19 cellular contexts compared by ENCODE assay signal in the genomic region with DNA sequence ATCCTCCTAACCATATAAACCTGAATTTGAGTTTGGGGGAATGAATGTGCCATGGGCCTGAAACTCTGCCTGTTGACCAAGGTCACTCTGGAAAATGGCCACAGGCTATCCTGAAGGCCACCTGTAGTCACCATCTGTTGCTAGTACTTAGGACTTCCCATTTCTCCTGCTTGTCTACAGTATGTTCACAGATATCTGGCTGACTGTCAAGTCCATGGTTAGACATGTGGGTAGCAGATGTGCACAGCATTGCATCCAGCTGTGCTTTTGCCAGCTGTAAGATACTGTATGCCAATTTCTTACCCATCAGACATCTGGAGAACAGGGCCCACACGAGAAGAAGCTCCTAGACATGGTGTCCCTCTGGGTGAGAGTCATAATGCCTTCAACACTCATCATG.
DNase-seq lines count a peak whose midpoint lies in the region; ATAC-seq and TF ChIP-seq lines count a peak whose summit lies in the region.
"Had no signal": no experiment of that assay in that cellular context is flagged by ENCODE, and none has a peak within 500 bp of the region (broad histone marks: within the 10 kb centered on the region; RNA-seq: fewer than 3 reads in every experiment).

No MANE protein-coding gene starts in this region.

- ATAC-seq in left ventricle myocardium superior (peak; percentile 12), Right ventricle myocardium superior (ENCODE audit: poor library complexity) (no peak), GM18861 (IDR thresholded peaks at IDR 0.05; ENCODE audit: unreplicated experiment) (no peak)
- ATAC-seq: CD8-positive, alpha-beta T cell; Right ventricle myocardium inferior had no signal

- H3K27ac ChIP-seq in uterus = no peak overlapping the region
- H3K27ac ChIP-seq: BLaER1, Peyer's patch had no signal

- H3K27me3 ChIP-seq in uterus = no peaks in the 10 kb centered on the region
- H3K27me3 ChIP-seq: BLaER1, Peyer's patch had no signal

- TF ChIP-seq POLR2A in uterus (IDR thresholded peaks at IDR 0.05) = no peak

- H3K9me3 ChIP-seq in uterus = no peaks in the 10 kb centered on the region
- H3K9me3 ChIP-seq: BLaER1, Peyer's patch had no signal

- intact Hi-C loops in left ventricle myocardium superior (cut with micrococcal nuclease) = no loop called here
- intact Hi-C loops in Right ventricle myocardium superior (cut with DNase I) = no loop called here
- intact Hi-C loops in uterus (cut with DNase I; ENCODE audit: low total_unique reads) = no loop called here

- H3K4me3 ChIP-seq in uterus = no peak overlapping the region
- H3K4me3 ChIP-seq: BLaER1, Peyer's patch had no signal

- no peaks in the 10 kb centered on the region for H3K36me3 ChIP-seq in uterus
- H3K36me3 ChIP-seq: BLaER1, Peyer's patch had no signal

- DNase-seq in left ventricle myocardium superior (no peak), Right ventricle myocardium superior (no peak), NCI-H69 (lab: John Stamatoyannopoulos, UW) (peak; percentile 92), fibroblast of gingiva (ENCODE audit: low read depth) (peak; percentile 41), DMS79 treated with DMSO at 0.1 percent for 48 hours (lab: John Stamatoyannopoulos, UW) (no peak), uterus (no peak), NCI-H748 treated with DMSO at 0.1 percent for 48 hours (lab: John Stamatoyannopoulos, UW) (no peak)
- DNase-seq: CD8-positive, alpha-beta T cell; DND-41; HCEC 1CT; NCI-H1417; NCI-H187; NCI-H2107; NCI-H510A treated with DMSO at 0.1 percent for 48 hours; NK-92 treated with Interleukin-12 subunit alpha and Interleukin-12 subunit beta, amount 100 ng/mL, for 24 hours; Peyer's patch had no signal

- peaks cover 0 to 5% of the 10 kb centered on the region in 2 donors for H3K4me1 ChIP-seq in uterus
- H3K4me1 ChIP-seq: BLaER1, Peyer's patch had no signal

- no peak for TF ChIP-seq CTCF in uterus (IDR thresholded peaks at IDR 0.05)

Comparison
In these comparisons a context has a peak if more than half of its experiments do, and no peak if none do; other contexts are left out.
1. DNase-seq: peak in NCI-H69 (single experiment) and fibroblast of gingiva (single experiment); none in left ventricle myocardium superior (single experiment), Right ventricle myocardium superior (single experiment), DMS79 treated with DMSO at 0.1 percent for 48 hours (single experiment), uterus (0 of 2) and NCI-H748 treated with DMSO at 0.1 percent for 48 hours (single experiment).